In genomic region chr10:32347363-32347735, GRCh38 we compare ENCODE assay signal across 8 cellular contexts. TPM values are rescaled to one million over a fixed set of nuclear protein-coding genes. Genes with fewer than 3 reads are reported as not detected.
A peak's percentile ranks its signal among the peaks of the same experiment; 100 is the strongest.
DNase-seq lines count a peak whose midpoint lies in the region; ATAC-seq and TF ChIP-seq lines count a peak whose summit lies in the region.

No MANE protein-coding gene starts in this region.

- peak overlapping the region; percentile 95 for H3K4me2 ChIP-seq in trophoblast cell (ENCODE audit: low read length)

- no peaks in the 10 kb centered on the region; the same call in 1 of the 2 replicates for H3K27me3 Mint-ChIP-seq in HFFc6 (ENCODE audit: insufficient read depth)

- no peak; the same call in 1 of the 2 replicates for TF ChIP-seq CTCF in HFFc6 (IDR thresholded peaks at IDR 0.05)
- TF ChIP-seq CTCF in Panc1 (IDR thresholded peaks at IDR 0.05), result no peak
- TF ChIP-seq CTCF in esophagus squamous epithelium (IDR thresholded peaks at IDR 0.05), result no peak

- peaks cover 10% of the 10 kb centered on the region; the same call in 1 of the 2 replicates for H3K36me3 Mint-ChIP-seq in HFFc6 (ENCODE audit: low read depth)

- ATAC-seq in GM18519 (IDR thresholded peaks at IDR 0.05; ENCODE audit: low FRiP score, unreplicated experiment), result peak; percentile 12
- ATAC-seq in Panc1, result no peak; the same call in 1 of the 2 replicates

- intact Hi-C loops in Panc1 (cut with micrococcal nuclease; ENCODE audit: unreplicated experiment) (loop anchor here (2.0 kb wide), 1 partner anchor 91 kb away; no protein-coding TSS in a partner anchor), esophagus squamous epithelium (cut with DNase I) (loop anchor here (5.0 kb wide), 1 partner anchor 90 kb away; no protein-coding TSS in a partner anchor)

- H3K4me3 Mint-ChIP-seq in HFFc6, result peak overlapping the region; percentile 97

- H3K27ac ChIP-seq in Panc1 (ENCODE audit: low read length) (peak overlapping the region; percentile 72), esophagus squamous epithelium (peak overlapping the region; percentile 98 to 100 (median 100)), trophoblast cell (ENCODE audit: low read depth, low read length) (peak overlapping the region; percentile 92)

- H3K27ac Mint-ChIP-seq in HFFc6, result peak overlapping the region; percentile 100

- H3K4ac ChIP-seq in trophoblast cell (ENCODE audit: low read depth, low read length), result peak overlapping the region; percentile 68

- peak overlapping the region; percentile 67 for H3K18ac ChIP-seq in trophoblast cell (ENCODE audit: low read length)

- no peaks in the 10 kb centered on the region for H3K27me3 ChIP-seq in Panc1 (ENCODE audit: control insufficient read depth, insufficient read depth, low read length)
- H3K27me3 ChIP-seq in esophagus squamous epithelium, result no peaks in the 10 kb centered on the region
- H3K27me3 ChIP-seq in trophoblast cell (ENCODE audit: insufficient read depth, low read length), result no peaks in the 10 kb centered on the region

- peak overlapping the region; percentile 54 for H2AFZ ChIP-seq in trophoblast cell (ENCODE audit: insufficient read depth, low read length, poor library complexity)

- H2AK5ac ChIP-seq in trophoblast cell (ENCODE audit: low read length), result no peak overlapping the region

- H4K8ac ChIP-seq in trophoblast cell (ENCODE audit: low read depth, low read length), result peak overlapping the region; percentile 80

- POLR2A ChIA-PET in Panc1 (lab: Charles Lee), result no interaction called here

- no peaks in the 10 kb centered on the region for H3K9me3 Mint-ChIP-seq in HFFc6

- peaks cover 19% of the 10 kb centered on the region for H3K79me2 ChIP-seq in trophoblast cell (ENCODE audit: control insufficient read depth, insufficient read depth, low read length, poor library complexity)

- peak overlapping the region; percentile 78 for H2BK120ac ChIP-seq in trophoblast cell (ENCODE audit: insufficient read depth, low read length, poor library complexity)

- TF ChIP-seq POLR2A in esophagus squamous epithelium (IDR thresholded peaks at IDR 0.05), result no peak

- peak overlapping the region; percentile 63 for H2BK5ac ChIP-seq in trophoblast cell (ENCODE audit: low read depth, low read length, poor library complexity)

- H3K36me3 ChIP-seq in Panc1 (ENCODE audit: control insufficient read depth, insufficient read depth, low read length) (peaks cover 6% of the 10 kb centered on the region), esophagus squamous epithelium (no peaks in the 10 kb centered on the region), trophoblast cell (ENCODE audit: control insufficient read depth in 1 of 2, insufficient read depth in 2 of 2, low read length in 2 of 2) (peaks cover 3 to 5% of the 10 kb centered on the region in 2 experiments)

- CTCF ChIA-PET in Panc1 (lab: Charles Lee), result no interaction called here

- H3K9me3 ChIP-seq in Panc1 (ENCODE audit: control insufficient read depth, insufficient read depth, low read depth, low read length), result no peaks in the 10 kb centered on the region
- H3K9me3 ChIP-seq in esophagus squamous epithelium, result no peaks in the 10 kb centered on the region
- no peaks in the 10 kb centered on the region for H3K9me3 ChIP-seq in trophoblast cell (ENCODE audit: insufficient read depth, low read depth, low read length)

- H2BK12ac ChIP-seq in trophoblast cell (ENCODE audit: low read length), result no peak overlapping the region

- peaks cover 37% of the 10 kb centered on the region for H3K4me1 Mint-ChIP-seq in HFFc6 (ENCODE audit: low read depth)

- BruUV-seq in Panc1 (replicated peaks; lab: Mats Ljungman, UMichigan), result no TSS peak

- H3K9ac ChIP-seq in trophoblast cell (ENCODE audit: low read length), result peak overlapping the region; percentile 100

- in situ Hi-C loops in Panc1 (cut with HindIII; ENCODE audit: low pct_unique_long_range_greater_than_20kb, low sequenced_read_pairs), result no loop called here

- H3K23ac ChIP-seq in trophoblast cell (ENCODE audit: low read length), result no peak overlapping the region

- H3K14ac ChIP-seq in trophoblast cell (ENCODE audit: low read length), result peak overlapping the region; percentile 87

- 0% methylated on average over 6 to 8 of the region's 46 CpGs for WGBS in esophagus squamous epithelium, 2 donors
- WGBS in trophoblast cell (ENCODE audit: extremely low coverage, insufficient coverage, insufficient read length), result no CpG with 5 or more reads among the region's 46 CpGs

- H3K4me1 ChIP-seq in Panc1 (ENCODE audit: control insufficient read depth, insufficient read depth, low read length), result peaks cover 23% of the 10 kb centered on the region
- peaks cover 11 to 68% (median 31%) of the 10 kb centered on the region in 3 donors for H3K4me1 ChIP-seq in esophagus squamous epithelium
- H3K4me1 ChIP-seq in trophoblast cell (ENCODE audit: control insufficient read depth in 1 of 2, insufficient read depth in 2 of 2, low read length in 2 of 2), result peaks cover 2 to 5% of the 10 kb centered on the region in 2 experiments

- H3K4me3 ChIP-seq in Panc1 (ENCODE audit: low read depth in 2 of 2, low read length in 2 of 2) (peak overlapping the region; percentile 81 to 91), esophagus squamous epithelium (peak overlapping the region; percentile 94 to 99 (median 97)), trophoblast cell (ENCODE audit: low read depth, low read length) (peak overlapping the region; percentile 85)

- peaks cover 12% of the 10 kb centered on the region for H3K79me1 ChIP-seq in trophoblast cell (ENCODE audit: low read length)

- H4K12ac ChIP-seq in trophoblast cell (ENCODE audit: low read depth, low read length), result peak overlapping the region; percentile 73

- peak overlapping the region; percentile 90 for H4K91ac ChIP-seq in trophoblast cell (ENCODE audit: low read depth, low read length)

- DNase-seq in HFFc6 (no peak), Panc1 (ENCODE audit: low read depth, low spot score) (no peak), esophagus squamous epithelium (lab: John Stamatoyannopoulos, UW) (no peak), trophoblast cell (peak in 1 of 2 donors; percentile 49), NCI-H446 treated with DMSO at 0.1 percent for 48 hours (lab: John Stamatoyannopoulos, UW) (no peak), GDM1 (lab: John Stamatoyannopoulos, UW) (no peak)
- DNase-seq in effector CD8-positive, alpha-beta T cell (lab: John Stamatoyannopoulos, UW), result no peak

RNA-seq across cellular contexts. Expression of gene EPC1, which starts 0.4 kb away (rescaled TPM):
- total RNA-seq in HFFc6 (2021; fragmentation: NEBNext Ultra II Directional; extraction: Animal tissue kit (Norgen Biotek cat#: 25700)), result 10 to 100 TPM; 16.5 to 19.3 (median 17.5) TPM
- 18.4 TPM for total RNA-seq in Panc1 (2021; ENCODE audit: unreplicated experiment)
- polyA plus RNA-seq in Panc1 (2012; ENCODE audit: insufficient read length), result 8.1 TPM
- 10 to 100 TPM; 12.3 to 31.7 (median 21.7) TPM for total RNA-seq in esophagus squamous epithelium
- polyA plus RNA-seq in trophoblast cell (2013), result 20.2 and 21.7 TPM in 2 replicates
